Comparison of ENCODE assay signal across 19 cellular contexts in genomic region chr7:51138121-51139085, GRCh38.
A peak's percentile ranks its signal among the peaks of the same experiment; 100 is the strongest.
DNase-seq lines count a peak whose midpoint lies in the region; ATAC-seq, FAIRE-seq and TF ChIP-seq lines count a peak whose summit lies in the region.
"Had no signal": no experiment of that assay in that cellular context is flagged by ENCODE, and none has a peak within 500 bp of the region (broad histone marks: within the 10 kb centered on the region; RNA-seq: fewer than 3 reads in every experiment).

No MANE protein-coding gene starts in this region.

- no peak for TF ChIP-seq CTCF in keratinocyte (optimal IDR thresholded peaks at IDR 0.05 in 1 of 3, IDR thresholded peaks at IDR 0.05 in 1 of 3, conservative IDR thresholded peaks at IDR 0.05 in 1 of 3; ENCODE audit: extremely low read depth in 1 of 3, insufficient read depth in 2 of 3, low read length in 3 of 3)

- H3K36me3 ChIP-seq in keratinocyte (ENCODE audit: control insufficient read depth in 2 of 2, extremely low read depth in 1 of 2, insufficient read depth in 2 of 2, low read length in 2 of 2): no peaks in the 10 kb centered on the region
- H3K36me3 ChIP-seq: colonic mucosa, upper lobe of left lung had no signal

- H3K27me3 ChIP-seq in keratinocyte (ENCODE audit: control insufficient read depth, extremely low read depth, insufficient read depth, low read length): no peaks in the 10 kb centered on the region
- H3K27me3 ChIP-seq: colonic mucosa, upper lobe of left lung had no signal

- H3K9me3 Mint-ChIP-seq in stimulated activated effector memory CD8-positive, alpha-beta T cell treated with anti-CD3 and anti-CD28 coated beads, Interleukin-12 subunit alpha, Interleukin-12 subunit beta, amount 100 ng/mL, for 72 hours: no peaks in the 10 kb centered on the region
- H3K9me3 Mint-ChIP-seq: stimulated activated naive CD8-positive, alpha-beta T cell treated with anti-CD3 and anti-CD28 coated beads, Interleukin-15, Interleukin-2, amounts not matched to agents 100 ng/mL and 50 ng/mL, for 24 hours had no signal

- dilution Hi-C loops in keratinocyte (cut with MboI; ENCODE audit: extremely low pct_ligation_motif_present, low sequenced_read_pairs): no loop called here

- no peak overlapping the region for H3K4me2 ChIP-seq in keratinocyte (ENCODE audit: control insufficient read depth, extremely low read depth, insufficient read depth, low read depth, low read length)

- no peak overlapping the region for H3K4me3 Mint-ChIP-seq in stimulated activated effector memory CD8-positive, alpha-beta T cell treated with anti-CD3 and anti-CD28 coated beads, Interleukin-12 subunit alpha, Interleukin-12 subunit beta, amount 100 ng/mL, for 72 hours
- H3K4me3 Mint-ChIP-seq: activated CD4-positive, alpha-beta T cell treated with anti-CD3 and anti-CD28 coated beads for 36 hours; B cell; stimulated activated naive CD8-positive, alpha-beta T cell treated with anti-CD3 and anti-CD28 coated beads, Interleukin-15, Interleukin-2, amounts not matched to agents 100 ng/mL and 50 ng/mL, for 24 hours had no signal

- DNase-seq in NCI-H1048 (lab: John Stamatoyannopoulos, UW) (peak; percentile 37), NCI-H2029 treated with DMSO at 0.1 percent for 48 hours (lab: John Stamatoyannopoulos, UW) (peak; percentile 40), NCI-H69 (lab: John Stamatoyannopoulos, UW) (peak; percentile 91), keratinocyte (ENCODE audit: low read depth, low spot score) (no peak), T-helper 2 cell (no peak), occipital lobe (lab: John Stamatoyannopoulos, UW) (no peak), NCI-H446 treated with DMSO at 0.1 percent for 48 hours (lab: John Stamatoyannopoulos, UW) (no peak)
- no peak for DNase-seq in stimulated activated effector memory CD8-positive, alpha-beta T cell treated with anti-CD3 and anti-CD28 coated beads, Interleukin-12 subunit alpha, Interleukin-12 subunit beta, amount 100 ng/mL, for 72 hours (ENCODE audit: low spot score in 2 of 2)
- DNase-seq: activated CD4-positive, alpha-beta T cell treated with anti-CD3 and anti-CD28 coated beads for 36 hours; activated CD8-positive, alpha-beta memory T cell treated with anti-CD3 and anti-CD28 coated beads, Interleukin-2, amount 50 U/mL, for 4 hours; activated naive CD4-positive, alpha-beta T cell treated with anti-CD3 and anti-CD28 coated beads, Interleukin-2, amount 50 U/mL, for 16 hours; colonic mucosa; H7; retina; T-helper 9 cell; upper lobe of left lung had no signal

- peaks cover 5% of the 10 kb centered on the region for H3K4me1 Mint-ChIP-seq in stimulated activated effector memory CD8-positive, alpha-beta T cell treated with anti-CD3 and anti-CD28 coated beads, Interleukin-12 subunit alpha, Interleukin-12 subunit beta, amount 100 ng/mL, for 72 hours

- H3K4me1 ChIP-seq in keratinocyte (ENCODE audit: control insufficient read depth, extremely low read depth, insufficient read depth, low read length): peaks cover 29% of the 10 kb centered on the region
- H3K4me1 ChIP-seq: colonic mucosa had no signal

- no peaks in the 10 kb centered on the region for H3K79me2 ChIP-seq in keratinocyte (ENCODE audit: control insufficient read depth, insufficient read depth, low read length)

- no peak overlapping the region for H3K27ac Mint-ChIP-seq in stimulated activated effector memory CD8-positive, alpha-beta T cell treated with anti-CD3 and anti-CD28 coated beads, Interleukin-12 subunit alpha, Interleukin-12 subunit beta, amount 100 ng/mL, for 72 hours
- H3K27ac Mint-ChIP-seq: activated CD4-positive, alpha-beta T cell treated with anti-CD3 and anti-CD28 coated beads for 36 hours; B cell; stimulated activated naive CD8-positive, alpha-beta T cell treated with anti-CD3 and anti-CD28 coated beads, Interleukin-15, Interleukin-2, amounts not matched to agents 100 ng/mL and 50 ng/mL, for 24 hours had no signal

- no peaks in the 10 kb centered on the region for H3K9me1 ChIP-seq in keratinocyte (ENCODE audit: control insufficient read depth, extremely low read depth, insufficient read depth, low read length)

- H3K4me3 ChIP-seq in keratinocyte (ENCODE audit: control insufficient read depth in 2 of 3, extremely low read depth in 1 of 3, insufficient read depth in 2 of 3, low read depth in 1 of 3, low read length in 3 of 3): no peak overlapping the region
- H3K4me3 ChIP-seq: colonic mucosa, upper lobe of left lung had no signal

- H3K9me3 ChIP-seq in keratinocyte (ENCODE audit: control insufficient read depth, low read depth, low read length): no peaks in the 10 kb centered on the region
- H3K9me3 ChIP-seq: colonic mucosa, upper lobe of left lung had no signal

- H3K9ac ChIP-seq in keratinocyte (ENCODE audit: control insufficient read depth, extremely low read depth, insufficient read depth, low read length): no peak overlapping the region

- peak; percentile 39 for FAIRE-seq in keratinocyte (lab: Jason Lieb, UNC)

- no peaks in the 10 kb centered on the region for H4K20me1 ChIP-seq in keratinocyte (ENCODE audit: control insufficient read depth, extremely low read depth, insufficient read depth, low read length)

- H3K36me3 Mint-ChIP-seq in stimulated activated effector memory CD8-positive, alpha-beta T cell treated with anti-CD3 and anti-CD28 coated beads, Interleukin-12 subunit alpha, Interleukin-12 subunit beta, amount 100 ng/mL, for 72 hours: no peaks in the 10 kb centered on the region

- no peak overlapping the region for H2AFZ ChIP-seq in keratinocyte (ENCODE audit: control insufficient read depth, low read length)

- no peak for ATAC-seq in stimulated activated effector memory CD8-positive, alpha-beta T cell treated with anti-CD3 and anti-CD28 coated beads, Interleukin-12 subunit alpha, Interleukin-12 subunit beta, amount 100 ng/mL, for 72 hours
- ATAC-seq: activated CD4-positive, alpha-beta T cell treated with anti-CD3 and anti-CD28 coated beads for 36 hours; foreskin keratinocyte had no signal

- no peak overlapping the region for H3K27ac ChIP-seq in keratinocyte (ENCODE audit: control insufficient read depth, insufficient read depth, low read length)
- H3K27ac ChIP-seq: colonic mucosa, foreskin keratinocyte, upper lobe of left lung had no signal

Comparison
In these comparisons a context has a peak if more than half of its experiments do, and no peak if none do; other contexts are left out.
1. DNase-seq: peak in NCI-H1048 (single experiment), NCI-H2029 treated with DMSO at 0.1 percent for 48 hours (single experiment) and NCI-H69 (single experiment); none in keratinocyte (single experiment), T-helper 2 cell (0 of 5), occipital lobe (single experiment), stimulated activated effector memory CD8-positive, alpha-beta T cell treated with anti-CD3 and anti-CD28 coated beads, Interleukin-12 subunit alpha, Interleukin-12 subunit beta, amount 100 ng/mL, for 72 hours (0 of 2) and NCI-H446 treated with DMSO at 0.1 percent for 48 hours (single experiment).